8 cellular contexts compared by ENCODE assay signal in genomic region chr17:43021739-43022512, GRCh38. TPM values are rescaled to one million over a fixed set of nuclear protein-coding genes. Genes with fewer than 3 reads are reported as not detected.
DNase-seq lines count a peak whose midpoint lies in the region; ATAC-seq lines count a peak whose summit lies in the region.

Gene VAT1 (minus strand): TSS chr17:43022385. CDS start chr17:43022322, 63 bp downstream.

- no peak for ATAC-seq in GM21737 (IDR thresholded peaks at IDR 0.05; ENCODE audit: unreplicated experiment)

- H3K27me3 Mint-ChIP-seq in activated CD4-positive, alpha-beta T cell treated with anti-CD3 and anti-CD28 coated beads, Interleukin-2, amount 10 ng/mL, durations not matched to agents 7 days and 5 days = peaks cover 19% of the 10 kb centered on the region
- H3K27me3 Mint-ChIP-seq in dendritic cell treated with granulocyte-macrophage colony-stimulating factor and Interleukin-4, amounts not matched to agents 40 ng/mL and 50 ng/mL, for 4 days = peaks cover 13% of the 10 kb centered on the region

- intact Hi-C loops in dendritic cell treated with granulocyte-macrophage colony-stimulating factor and Interleukin-4, amounts not matched to agents 40 ng/mL and 50 ng/mL, for 4 days (cut with micrococcal nuclease) = loop anchor here (5.0 kb wide), 1 partner anchor 105 kb away; the partner anchor contains the start of gene BRCA1

- no peaks in the 10 kb centered on the region for H3K9me3 Mint-ChIP-seq in activated CD4-positive, alpha-beta T cell treated with anti-CD3 and anti-CD28 coated beads, Interleukin-2, amount 10 ng/mL, durations not matched to agents 7 days and 5 days
- H3K9me3 Mint-ChIP-seq in dendritic cell treated with granulocyte-macrophage colony-stimulating factor and Interleukin-4, amounts not matched to agents 40 ng/mL and 50 ng/mL, for 4 days = no peaks in the 10 kb centered on the region

- peaks cover 3% of the 10 kb centered on the region for H3K36me3 Mint-ChIP-seq in activated CD4-positive, alpha-beta T cell treated with anti-CD3 and anti-CD28 coated beads, Interleukin-2, amount 10 ng/mL, durations not matched to agents 7 days and 5 days (ENCODE audit: low read depth)
- H3K36me3 Mint-ChIP-seq in dendritic cell treated with granulocyte-macrophage colony-stimulating factor and Interleukin-4, amounts not matched to agents 40 ng/mL and 50 ng/mL, for 4 days (ENCODE audit: low read depth) = peaks cover 51% of the 10 kb centered on the region

- DNase-seq in C1 segment of cervical spinal cord (lab: John Stamatoyannopoulos, UW) = peak in 12 of 14 donors; percentile 19 to 80 (median 62)
- peak; percentile 81 for DNase-seq in HCEC 1CT
- peak; percentile 14 for DNase-seq in NCI-H524 treated with DMSO at 0.1 percent for 48 hours (lab: John Stamatoyannopoulos, UW)
- DNase-seq in activated CD4-positive, alpha-beta T cell treated with anti-CD3 and anti-CD28 coated beads, Interleukin-2, amount 10 ng/mL, durations not matched to agents 7 days and 5 days = peak; percentile 59
- DNase-seq in left kidney (ENCODE audit: low read depth, low spot score) = peak; percentile 93
- peak; percentile 73 to 80 for DNase-seq in stimulated activated CD4-positive, alpha-beta T cell treated with anti-CD3 and anti-CD28 coated beads, Interleukin-2, amount 100 ng/mL, for 24 hours

- H3K4me3 Mint-ChIP-seq in activated CD4-positive, alpha-beta T cell treated with anti-CD3 and anti-CD28 coated beads, Interleukin-2, amount 10 ng/mL, durations not matched to agents 7 days and 5 days = peak within 1 kb of the TSS; percentile 79
- peak within 1 kb of the TSS; percentile 98 for H3K4me3 Mint-ChIP-seq in dendritic cell treated with granulocyte-macrophage colony-stimulating factor and Interleukin-4, amounts not matched to agents 40 ng/mL and 50 ng/mL, for 4 days

- H3K4me1 Mint-ChIP-seq in activated CD4-positive, alpha-beta T cell treated with anti-CD3 and anti-CD28 coated beads, Interleukin-2, amount 10 ng/mL, durations not matched to agents 7 days and 5 days = peaks cover 42% of the 10 kb centered on the region
- peaks cover 48% of the 10 kb centered on the region for H3K4me1 Mint-ChIP-seq in dendritic cell treated with granulocyte-macrophage colony-stimulating factor and Interleukin-4, amounts not matched to agents 40 ng/mL and 50 ng/mL, for 4 days (ENCODE audit: low read depth)

- POLR2A ChIA-PET in activated CD4-positive, alpha-beta T cell treated with anti-CD3 and anti-CD28 coated beads, Interleukin-2, amount 10 ng/mL, durations not matched to agents 7 days and 5 days (lab: Charles Lee) = interaction anchor here (1.0 kb wide), 1 partner anchor 9 kb away, joined by 6 read pairs; no protein-coding TSS in a partner anchor

- CTCF ChIA-PET in activated CD4-positive, alpha-beta T cell treated with anti-CD3 and anti-CD28 coated beads, Interleukin-2, amount 10 ng/mL, durations not matched to agents 7 days and 5 days (lab: Charles Lee) = interaction anchor here (0.5 to 1.5 kb wide), 4 partner anchors 8 to 286 kb away, joined by 3 to 5 read pairs (median 3); no protein-coding TSS in a partner anchor

- peak within 1 kb of the TSS; percentile 31 for H3K27ac Mint-ChIP-seq in activated CD4-positive, alpha-beta T cell treated with anti-CD3 and anti-CD28 coated beads, Interleukin-2, amount 10 ng/mL, durations not matched to agents 7 days and 5 days
- peak within 1 kb of the TSS; percentile 91 for H3K27ac Mint-ChIP-seq in dendritic cell treated with granulocyte-macrophage colony-stimulating factor and Interleukin-4, amounts not matched to agents 40 ng/mL and 50 ng/mL, for 4 days

RNA-seq across cellular contexts. Expression of gene VAT1, which starts in this region (rescaled TPM):
- total RNA-seq in activated CD4-positive, alpha-beta T cell treated with anti-CD3 and anti-CD28 coated beads, Interleukin-2, amount 10 ng/mL, durations not matched to agents 7 days and 5 days = 10 to 100 TPM; 10.2 to 12.8 TPM

Comparison
In these comparisons a context has a peak if more than half of its experiments do, and no peak if none do; other contexts are left out.
1. DNase-seq: peak in every context shown above with its lines; median percentile 93 in left kidney; 81 in HCEC 1CT; 76 in stimulated activated CD4-positive, alpha-beta T cell treated with anti-CD3 and anti-CD28 coated beads, Interleukin-2, amount 100 ng/mL, for 24 hours; 62 in C1 segment of cervical spinal cord; 59 in activated CD4-positive, alpha-beta T cell treated with anti-CD3 and anti-CD28 coated beads, Interleukin-2, amount 10 ng/mL, durations not matched to agents 7 days and 5 days; 14 in NCI-H524 treated with DMSO at 0.1 percent for 48 hours.